1 cellular context compared by ENCODE assay signal in genomic region chr1:15834406-15835204, GRCh38.
A peak's percentile ranks its signal among the peaks of the same experiment; 100 is the strongest.
TF ChIP-seq lines count a peak whose summit lies in the region.

No MANE protein-coding gene starts in this region.

TF ChIP-seq in HepG2, 621 proteins besides CTCF, POLR2A, EP300 and RAD21 (continued from another document and continues in another):
- TF ChIP-seq, protein P1, sequence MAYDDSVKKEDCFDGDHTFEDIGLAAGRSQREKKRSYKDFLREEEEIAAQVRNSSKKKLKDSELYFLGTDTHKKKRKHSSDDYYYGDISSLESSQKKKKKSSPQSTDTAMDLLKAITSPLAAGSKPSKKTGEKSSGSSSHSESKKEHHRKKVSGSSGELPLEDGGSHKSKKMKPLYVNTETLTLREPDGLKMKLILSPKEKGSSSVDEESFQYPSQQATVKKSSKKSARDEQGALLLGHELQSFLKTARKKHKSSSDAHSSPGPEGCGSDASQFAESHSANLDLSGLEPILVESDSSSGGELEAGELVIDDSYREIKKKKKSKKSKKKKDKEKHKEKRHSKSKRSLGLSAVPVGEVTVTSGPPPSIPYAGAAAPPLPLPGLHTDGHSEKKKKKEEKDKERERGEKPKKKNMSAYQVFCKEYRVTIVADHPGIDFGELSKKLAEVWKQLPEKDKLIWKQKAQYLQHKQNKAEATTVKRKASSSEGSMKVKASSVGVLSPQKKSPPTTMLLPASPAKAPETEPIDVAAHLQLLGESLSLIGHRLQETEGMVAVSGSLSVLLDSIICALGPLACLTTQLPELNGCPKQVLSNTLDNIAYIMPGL (CRISPR knock-in tag; IDR thresholded peaks at IDR 0.05; ENCODE audit: borderline replicate concordance in 1 of 2, low read depth in 1 of 2): peak in 1 of 2 experiments; percentile 39; a peak in 1 of 4 replicates
- TF ChIP-seq MLX (CRISPR knock-in tag; IDR thresholded peaks at IDR 0.05): 0 out of 2 replicates have a peak, but pooled peaks have one; percentile 16
- TF ChIP-seq ZNF207 (IDR thresholded peaks at IDR 0.05; ENCODE audit: borderline replicate concordance): no peak
- TF ChIP-seq PLSCR1 (CRISPR knock-in tag; IDR thresholded peaks at IDR 0.05; ENCODE audit: borderline replicate concordance): peak; percentile 76; the same call in 1 of the 2 replicates
- peak; percentile 5; the same call in 1 of the 2 replicates for TF ChIP-seq ETV5 (CRISPR knock-in tag; IDR thresholded peaks at IDR 0.05; ENCODE audit: borderline replicate concordance)
- no peak; the same call in none of the 2 replicates for TF ChIP-seq ZMYM2 (CRISPR knock-in tag; IDR thresholded peaks at IDR 0.05)
- TF ChIP-seq ZFY (CRISPR knock-in tag; IDR thresholded peaks at IDR 0.05): peak; percentile 74
- TF ChIP-seq, protein P2, sequence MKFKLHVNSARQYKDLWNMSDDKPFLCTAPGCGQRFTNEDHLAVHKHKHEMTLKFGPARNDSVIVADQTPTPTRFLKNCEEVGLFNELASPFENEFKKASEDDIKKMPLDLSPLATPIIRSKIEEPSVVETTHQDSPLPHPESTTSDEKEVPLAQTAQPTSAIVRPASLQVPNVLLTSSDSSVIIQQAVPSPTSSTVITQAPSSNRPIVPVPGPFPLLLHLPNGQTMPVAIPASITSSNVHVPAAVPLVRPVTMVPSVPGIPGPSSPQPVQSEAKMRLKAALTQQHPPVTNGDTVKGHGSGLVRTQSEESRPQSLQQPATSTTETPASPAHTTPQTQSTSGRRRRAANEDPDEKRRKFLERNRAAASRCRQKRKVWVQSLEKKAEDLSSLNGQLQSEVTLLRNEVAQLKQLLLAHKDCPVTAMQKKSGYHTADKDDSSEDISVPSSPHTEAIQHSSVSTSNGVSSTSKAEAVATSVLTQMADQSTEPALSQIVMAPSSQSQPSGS (CRISPR knock-in tag; IDR thresholded peaks at IDR 0.05): no peak; the same call in 1 of the 2 replicates
- no peak; the same call in 1 of the 2 replicates for TF ChIP-seq ZNF761 (CRISPR knock-in tag; conservative IDR thresholded peaks at IDR 0.05)
- peak; percentile 46 for TF ChIP-seq TSC22D2 (CRISPR knock-in tag; IDR thresholded peaks at IDR 0.05; ENCODE audit: borderline replicate concordance)
- TF ChIP-seq PHF21A (CRISPR knock-in tag; IDR thresholded peaks at IDR 0.05): peak; percentile 77
- TF ChIP-seq, protein P3, sequence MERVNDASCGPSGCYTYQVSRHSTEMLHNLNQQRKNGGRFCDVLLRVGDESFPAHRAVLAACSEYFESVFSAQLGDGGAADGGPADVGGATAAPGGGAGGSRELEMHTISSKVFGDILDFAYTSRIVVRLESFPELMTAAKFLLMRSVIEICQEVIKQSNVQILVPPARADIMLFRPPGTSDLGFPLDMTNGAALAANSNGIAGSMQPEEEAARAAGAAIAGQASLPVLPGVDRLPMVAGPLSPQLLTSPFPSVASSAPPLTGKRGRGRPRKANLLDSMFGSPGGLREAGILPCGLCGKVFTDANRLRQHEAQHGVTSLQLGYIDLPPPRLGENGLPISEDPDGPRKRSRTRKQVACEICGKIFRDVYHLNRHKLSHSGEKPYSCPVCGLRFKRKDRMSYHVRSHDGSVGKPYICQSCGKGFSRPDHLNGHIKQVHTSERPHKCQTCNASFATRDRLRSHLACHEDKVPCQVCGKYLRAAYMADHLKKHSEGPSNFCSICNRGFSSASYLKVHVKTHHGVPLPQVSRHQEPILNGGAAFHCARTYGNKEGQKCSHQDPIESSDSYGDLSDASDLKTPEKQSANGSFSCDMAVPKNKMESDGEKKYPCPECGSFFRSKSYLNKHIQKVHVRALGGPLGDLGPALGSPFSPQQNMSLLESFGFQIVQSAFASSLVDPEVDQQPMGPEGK (CRISPR knock-in tag; IDR thresholded peaks at IDR 0.05): peak; percentile 45
- peak; percentile 15; the same call in 1 of the 2 replicates for TF ChIP-seq RERE (CRISPR knock-in tag; IDR thresholded peaks at IDR 0.05; ENCODE audit: low read depth)
- TF ChIP-seq, protein P4, sequence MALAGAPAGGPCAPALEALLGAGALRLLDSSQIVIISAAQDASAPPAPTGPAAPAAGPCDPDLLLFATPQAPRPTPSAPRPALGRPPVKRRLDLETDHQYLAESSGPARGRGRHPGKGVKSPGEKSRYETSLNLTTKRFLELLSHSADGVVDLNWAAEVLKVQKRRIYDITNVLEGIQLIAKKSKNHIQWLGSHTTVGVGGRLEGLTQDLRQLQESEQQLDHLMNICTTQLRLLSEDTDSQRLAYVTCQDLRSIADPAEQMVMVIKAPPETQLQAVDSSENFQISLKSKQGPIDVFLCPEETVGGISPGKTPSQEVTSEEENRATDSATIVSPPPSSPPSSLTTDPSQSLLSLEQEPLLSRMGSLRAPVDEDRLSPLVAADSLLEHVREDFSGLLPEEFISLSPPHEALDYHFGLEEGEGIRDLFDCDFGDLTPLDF (CRISPR knock-in tag; IDR thresholded peaks at IDR 0.05): peak; percentile 58; the same call in 1 of the 2 replicates
- TF ChIP-seq, protein P5, sequence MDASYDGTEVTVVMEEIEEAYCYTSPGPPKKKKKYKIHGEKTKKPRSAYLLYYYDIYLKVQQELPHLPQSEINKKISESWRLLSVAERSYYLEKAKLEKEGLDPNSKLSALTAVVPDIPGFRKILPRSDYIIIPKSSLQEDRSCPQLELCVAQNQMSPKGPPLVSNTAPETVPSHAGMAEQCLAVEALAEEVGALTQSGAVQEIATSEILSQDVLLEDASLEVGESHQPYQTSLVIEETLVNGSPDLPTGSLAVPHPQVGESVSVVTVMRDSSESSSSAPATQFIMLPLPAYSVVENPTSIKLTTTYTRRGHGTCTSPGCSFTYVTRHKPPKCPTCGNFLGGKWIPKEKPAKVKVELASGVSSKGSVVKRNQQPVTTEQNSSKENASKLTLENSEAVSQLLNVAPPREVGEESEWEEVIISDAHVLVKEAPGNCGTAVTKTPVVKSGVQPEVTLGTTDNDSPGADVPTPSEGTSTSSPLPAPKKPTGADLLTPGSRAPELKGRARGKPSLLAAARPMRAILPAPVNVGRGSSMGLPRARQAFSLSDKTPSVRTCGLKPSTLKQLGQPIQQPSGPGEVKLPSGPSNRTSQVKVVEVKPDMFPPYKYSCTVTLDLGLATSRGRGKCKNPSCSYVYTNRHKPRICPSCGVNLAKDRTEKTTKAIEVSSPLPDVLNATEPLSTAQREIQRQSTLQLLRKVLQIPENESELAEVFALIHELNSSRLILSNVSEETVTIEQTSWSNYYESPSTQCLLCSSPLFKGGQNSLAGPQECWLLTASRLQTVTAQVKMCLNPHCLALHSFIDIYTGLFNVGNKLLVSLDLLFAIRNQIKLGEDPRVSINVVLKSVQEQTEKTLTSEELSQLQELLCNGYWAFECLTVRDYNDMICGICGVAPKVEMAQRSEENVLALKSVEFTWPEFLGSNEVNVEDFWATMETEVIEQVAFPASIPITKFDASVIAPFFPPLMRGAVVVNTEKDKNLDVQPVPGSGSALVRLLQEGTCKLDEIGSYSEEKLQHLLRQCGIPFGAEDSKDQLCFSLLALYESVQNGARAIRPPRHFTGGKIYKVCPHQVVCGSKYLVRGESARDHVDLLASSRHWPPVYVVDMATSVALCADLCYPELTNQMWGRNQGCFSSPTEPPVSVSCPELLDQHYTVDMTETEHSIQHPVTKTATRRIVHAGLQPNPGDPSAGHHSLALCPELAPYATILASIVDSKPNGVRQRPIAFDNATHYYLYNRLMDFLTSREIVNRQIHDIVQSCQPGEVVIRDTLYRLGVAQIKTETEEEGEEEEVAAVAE (CRISPR knock-in tag; IDR thresholded peaks at IDR 0.05; ENCODE audit: borderline replicate concordance): peak; percentile 69; the same call in 1 of the 2 replicates
- TF ChIP-seq UBTF (CRISPR knock-in tag; IDR thresholded peaks at IDR 0.05): peak; percentile 75; the same call in 1 of the 2 replicates
- TF ChIP-seq ZNF570 (CRISPR knock-in tag; IDR thresholded peaks at IDR 0.05; ENCODE audit: borderline replicate concordance): no peak; the same call in 1 of the 2 replicates
- TF ChIP-seq ZSCAN31 (CRISPR knock-in tag; IDR thresholded peaks at IDR 0.05; ENCODE audit: low read depth): peak; percentile 83
- TF ChIP-seq, protein P6, sequence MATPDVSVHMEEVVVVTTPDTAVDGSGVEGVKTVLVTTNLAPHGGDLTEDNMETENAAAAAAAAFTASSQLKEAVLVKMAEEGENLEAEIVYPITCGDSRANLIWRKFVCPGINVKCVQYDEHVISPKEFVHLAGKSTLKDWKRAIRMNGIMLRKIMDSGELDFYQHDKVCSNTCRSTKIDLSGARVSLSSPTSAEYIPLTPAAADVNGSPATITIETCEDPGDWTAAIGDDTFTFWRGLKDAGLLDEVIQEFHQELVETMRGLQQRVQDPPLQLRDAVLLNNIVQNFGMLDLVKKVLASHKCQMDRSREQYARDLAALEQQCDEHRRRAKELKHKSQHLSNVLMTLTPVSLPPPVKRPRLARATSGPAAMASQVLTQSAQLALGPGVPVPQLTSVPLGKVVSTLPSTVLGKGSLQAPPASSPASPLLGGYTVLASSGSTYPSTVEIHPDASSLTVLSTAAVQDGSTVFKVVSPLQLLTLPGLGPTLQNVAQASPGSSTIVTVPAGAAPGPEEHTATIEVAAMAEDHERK (CRISPR knock-in tag; IDR thresholded peaks at IDR 0.05; ENCODE audit: low read depth): 0 out of 2 replicates have a peak, but pooled peaks have one; percentile 13
- peak; percentile 76 for TF ChIP-seq ZNF160 (CRISPR knock-in tag; IDR thresholded peaks at IDR 0.05)
- TF ChIP-seq, protein P7, sequence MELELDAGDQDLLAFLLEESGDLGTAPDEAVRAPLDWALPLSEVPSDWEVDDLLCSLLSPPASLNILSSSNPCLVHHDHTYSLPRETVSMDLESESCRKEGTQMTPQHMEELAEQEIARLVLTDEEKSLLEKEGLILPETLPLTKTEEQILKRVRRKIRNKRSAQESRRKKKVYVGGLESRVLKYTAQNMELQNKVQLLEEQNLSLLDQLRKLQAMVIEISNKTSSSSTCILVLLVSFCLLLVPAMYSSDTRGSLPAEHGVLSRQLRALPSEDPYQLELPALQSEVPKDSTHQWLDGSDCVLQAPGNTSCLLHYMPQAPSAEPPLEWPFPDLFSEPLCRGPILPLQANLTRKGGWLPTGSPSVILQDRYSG (CRISPR knock-in tag; IDR thresholded peaks at IDR 0.05): peak; percentile 74; the same call in 1 of the 2 replicates
- peak; percentile 76 for TF ChIP-seq ZNF138 (CRISPR knock-in tag; IDR thresholded peaks at IDR 0.05; ENCODE audit: low read depth)
- TF ChIP-seq, protein P8, sequence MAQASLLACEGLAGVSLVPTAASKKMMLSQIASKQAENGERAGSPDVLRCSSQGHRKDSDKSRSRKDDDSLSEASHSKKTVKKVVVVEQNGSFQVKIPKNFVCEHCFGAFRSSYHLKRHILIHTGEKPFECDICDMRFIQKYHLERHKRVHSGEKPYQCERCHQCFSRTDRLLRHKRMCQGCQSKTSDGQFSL (CRISPR knock-in tag; IDR thresholded peaks at IDR 0.05): peak; percentile 72
- peak; percentile 73; the same call in 1 of the 2 replicates for TF ChIP-seq ZNF136 (CRISPR knock-in tag; IDR thresholded peaks at IDR 0.05; ENCODE audit: low read depth)
- TF ChIP-seq ZNF746 (CRISPR knock-in tag; IDR thresholded peaks at IDR 0.05): no peak
- TF ChIP-seq ZNF607 (CRISPR knock-in tag; IDR thresholded peaks at IDR 0.05; ENCODE audit: borderline replicate concordance): peak; percentile 96
- TF ChIP-seq ZNF564 (CRISPR knock-in tag; IDR thresholded peaks at IDR 0.05): peak; percentile 86
